Comparison of ENCODE assay signal across 11 cellular contexts in the genomic region with DNA sequence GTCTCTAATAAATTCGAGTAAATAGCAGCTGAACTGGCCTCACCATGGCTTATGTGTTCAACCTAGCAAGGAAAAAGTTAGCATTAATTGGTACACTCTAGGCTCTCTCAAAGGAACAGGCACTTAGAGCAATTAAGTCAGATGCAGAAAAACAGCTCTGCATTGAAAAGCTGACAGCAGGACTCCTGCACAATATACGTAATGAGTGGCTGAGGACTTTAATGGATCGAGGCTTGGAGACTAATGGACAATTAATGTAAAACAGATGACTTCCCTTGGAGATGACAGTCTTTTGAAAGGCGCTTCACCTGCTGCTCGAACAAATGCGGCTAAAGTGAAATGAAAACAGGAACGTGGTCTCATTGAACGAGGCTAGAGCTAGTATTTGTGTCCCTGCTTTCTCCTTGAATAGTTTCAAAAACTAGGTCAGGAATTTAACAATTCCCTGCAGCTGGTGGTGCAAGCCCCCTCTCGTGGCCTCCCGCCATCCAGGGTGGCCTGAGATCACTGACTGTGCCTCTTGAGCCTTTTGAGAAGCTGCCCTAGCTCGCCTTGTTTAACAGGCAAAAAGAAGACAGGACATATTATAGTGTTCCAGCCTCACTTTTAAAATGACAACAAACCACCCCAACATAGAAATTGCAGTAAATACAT.
A peak's percentile ranks its signal among the peaks of the same experiment; 100 is the strongest.
DNase-seq lines count a peak whose midpoint lies in the region; ATAC-seq, FAIRE-seq and TF ChIP-seq lines count a peak whose summit lies in the region.
"Had no signal": no experiment of that assay in that cellular context is flagged by ENCODE, and none has a peak within 500 bp of the region (broad histone marks: within the 10 kb centered on the region; RNA-seq: fewer than 3 reads in every experiment).

No MANE protein-coding gene starts in this region.

- H3K4me1 ChIP-seq in BE2C = peaks cover 19% of the 10 kb centered on the region
- peaks cover 3 to 9% of the 10 kb centered on the region in 2 donors for H3K4me1 ChIP-seq in kidney (ENCODE audit: control insufficient read depth in 1 of 2, insufficient read depth in 1 of 2, low read depth in 1 of 2, low read length in 2 of 2)

- H3K36me3 Mint-ChIP-seq in CD4-positive, alpha-beta T cell (ENCODE audit: low read depth) = no peaks in the 10 kb centered on the region
- H3K36me3 Mint-ChIP-seq in activated CD4-positive, alpha-beta T cell treated with anti-CD3 and anti-CD28 coated beads for 36 hours (ENCODE audit: low read depth) = no peaks in the 10 kb centered on the region
- H3K36me3 Mint-ChIP-seq in progenitor cell of endocrine pancreas (ENCODE audit: insufficient read depth) = no peaks in the 10 kb centered on the region

- H3K4me3 Mint-ChIP-seq in CD4-positive, alpha-beta T cell = no peak overlapping the region
- H3K4me3 Mint-ChIP-seq in activated CD4-positive, alpha-beta T cell treated with anti-CD3 and anti-CD28 coated beads for 36 hours = no peak overlapping the region
- H3K4me3 Mint-ChIP-seq in progenitor cell of endocrine pancreas (ENCODE audit: low read depth) = no peak overlapping the region

- no peak for ATAC-seq in CD4-positive, alpha-beta T cell (ENCODE audit: poor library complexity)
- ATAC-seq in activated CD4-positive, alpha-beta T cell treated with anti-CD3 and anti-CD28 coated beads for 36 hours = no peak

- H3K36me3 ChIP-seq in BE2C = no peaks in the 10 kb centered on the region
- H3K36me3 ChIP-seq in kidney (ENCODE audit: control insufficient read depth in 1 of 2, insufficient read depth in 2 of 2, low read length in 2 of 2) = no peaks in the 10 kb centered on the region
- H3K36me3 ChIP-seq: thoracic aorta had no signal

- no peaks in the 10 kb centered on the region for H3K9me3 ChIP-seq in BE2C
- no peaks in the 10 kb centered on the region for H3K9me3 ChIP-seq in kidney (ENCODE audit: control insufficient read depth in 1 of 2, low read length in 2 of 2)
- no peaks in the 10 kb centered on the region for H3K9me3 ChIP-seq in CD4-positive, alpha-beta T cell (ENCODE audit: control insufficient read depth, low read length)
- H3K9me3 ChIP-seq: thoracic aorta had no signal

- no peaks in the 10 kb centered on the region for H3K27me3 ChIP-seq in BE2C
- no peaks in the 10 kb centered on the region for H3K27me3 ChIP-seq in CD4-positive, alpha-beta T cell (ENCODE audit: control insufficient read depth, insufficient read depth, low read length)

- no peaks in the 10 kb centered on the region for H3K9me3 Mint-ChIP-seq in CD4-positive, alpha-beta T cell
- peaks cover 2% of the 10 kb centered on the region for H3K9me3 Mint-ChIP-seq in activated CD4-positive, alpha-beta T cell treated with anti-CD3 and anti-CD28 coated beads for 36 hours (ENCODE audit: low read depth)
- H3K9me3 Mint-ChIP-seq in progenitor cell of endocrine pancreas (ENCODE audit: low read depth) = peaks cover 7% of the 10 kb centered on the region

- peaks cover 16% of the 10 kb centered on the region for H3K27me3 Mint-ChIP-seq in CD4-positive, alpha-beta T cell
- peaks cover 14% of the 10 kb centered on the region for H3K27me3 Mint-ChIP-seq in activated CD4-positive, alpha-beta T cell treated with anti-CD3 and anti-CD28 coated beads for 36 hours
- peaks cover 2% of the 10 kb centered on the region for H3K27me3 Mint-ChIP-seq in progenitor cell of endocrine pancreas

- CTCF ChIA-PET in CD4-positive, alpha-beta T cell (lab: Charles Lee) = no interaction called here
- CTCF ChIA-PET in activated CD4-positive, alpha-beta T cell treated with anti-CD3 and anti-CD28 coated beads for 36 hours (lab: Charles Lee) = interaction anchor here (0.6 to 3.4 kb wide), 5 partner anchors 8 to 60 kb away, joined by 3 to 8 read pairs (median 5); no protein-coding TSS in a partner anchor

- H3K27ac ChIP-seq in kidney (ENCODE audit: low read depth in 2 of 2, low read length in 2 of 2) = no peak overlapping the region
- H3K27ac ChIP-seq in CD4-positive, alpha-beta T cell (ENCODE audit: low read depth, low read length) = no peak overlapping the region
- H3K27ac ChIP-seq: thoracic aorta had no signal

- DNase-seq in BE2C = peak; percentile 72
- DNase-seq in NCI-H1436 treated with DMSO at 0.1 percent for 48 hours (lab: John Stamatoyannopoulos, UW) = peak; percentile 99
- peak; percentile 100 for DNase-seq in SK-N-DZ (ENCODE audit: low spot score)
- no peak for DNase-seq in kidney
- DNase-seq in occipital lobe (lab: John Stamatoyannopoulos, UW) = no peak
- no peak for DNase-seq in CD4-positive, alpha-beta T cell
- no peak for DNase-seq in activated CD4-positive, alpha-beta T cell treated with anti-CD3 and anti-CD28 coated beads for 36 hours
- no peak for DNase-seq in progenitor cell of endocrine pancreas (ENCODE audit: low spot score, unreplicated experiment)
- DNase-seq: activated T-cell treated with anti-CD3 and anti-CD28 coated beads for 4 hours, mammary epithelial cell had no signal

- POLR2A ChIA-PET in CD4-positive, alpha-beta T cell (lab: Charles Lee) = interaction anchor here (0.7 kb wide), 1 partner anchor 418 kb away, joined by 3 read pairs; no protein-coding TSS in a partner anchor
- POLR2A ChIA-PET in activated CD4-positive, alpha-beta T cell treated with anti-CD3 and anti-CD28 coated beads for 36 hours (lab: Charles Lee) = no interaction called here

- intact Hi-C loops in kidney (cut with DNase I) = no loop called here
- intact Hi-C loops in CD4-positive, alpha-beta T cell (cut with DNase I, micrococcal nuclease) = loop anchor here in 1 of 2 experiments (5.0 to 10.0 kb wide), 2 partner anchors 165 to 238 kb away; no protein-coding TSS in a partner anchor
- intact Hi-C loops in activated CD4-positive, alpha-beta T cell treated with anti-CD3 and anti-CD28 coated beads for 36 hours (cut with DNase I, micrococcal nuclease) = no loop called here

- H3K4me3 ChIP-seq in BE2C (ENCODE audit: low read depth, low read length) (peak overlapping the region; percentile 49), kidney (ENCODE audit: low read length in 2 of 2) (peak overlapping the region; percentile 14 to 43)
- H3K4me3 ChIP-seq: thoracic aorta had no signal

- FAIRE-seq in kidney (lab: Jason Lieb, UNC) = no peak

- no peak overlapping the region for H3K27ac Mint-ChIP-seq in CD4-positive, alpha-beta T cell
- no peak overlapping the region for H3K27ac Mint-ChIP-seq in activated CD4-positive, alpha-beta T cell treated with anti-CD3 and anti-CD28 coated beads for 36 hours
- no peak overlapping the region for H3K27ac Mint-ChIP-seq in progenitor cell of endocrine pancreas

- H3K9ac ChIP-seq in kidney (ENCODE audit: low read length in 2 of 2) = no peak overlapping the region

- no peaks in the 10 kb centered on the region for H3K4me1 Mint-ChIP-seq in CD4-positive, alpha-beta T cell (ENCODE audit: low read depth)
- no peaks in the 10 kb centered on the region for H3K4me1 Mint-ChIP-seq in activated CD4-positive, alpha-beta T cell treated with anti-CD3 and anti-CD28 coated beads for 36 hours
- H3K4me1 Mint-ChIP-seq in progenitor cell of endocrine pancreas (ENCODE audit: low read depth) = peaks cover 9% of the 10 kb centered on the region

- TF ChIP-seq CTCF in BE2C (IDR thresholded peaks at IDR 0.05; ENCODE audit: low read depth, low read length) (peak; percentile 13; the same call in 1 of the 2 replicates), kidney (IDR thresholded peaks at IDR 0.05; ENCODE audit: borderline replicate concordance, extremely low read depth, insufficient read depth) (no peak), progenitor cell of endocrine pancreas (IDR thresholded peaks at IDR 0.05; ENCODE audit: unreplicated experiment) (no peak)
- no peak for TF ChIP-seq CTCF in CD4-positive, alpha-beta T cell (IDR thresholded peaks at IDR 0.05)

Comparison
In these comparisons a context has a peak if more than half of its experiments do, and no peak if none do; other contexts are left out.
1. DNase-seq: peak in BE2C (single experiment), NCI-H1436 treated with DMSO at 0.1 percent for 48 hours (single experiment) and SK-N-DZ (single experiment); none in kidney (single experiment), occipital lobe (single experiment), CD4-positive, alpha-beta T cell (0 of 10), activated CD4-positive, alpha-beta T cell treated with anti-CD3 and anti-CD28 coated beads for 36 hours (single experiment) and progenitor cell of endocrine pancreas (single experiment).